ENCODE assay signal across 8 cellular contexts in the genomic region with DNA sequence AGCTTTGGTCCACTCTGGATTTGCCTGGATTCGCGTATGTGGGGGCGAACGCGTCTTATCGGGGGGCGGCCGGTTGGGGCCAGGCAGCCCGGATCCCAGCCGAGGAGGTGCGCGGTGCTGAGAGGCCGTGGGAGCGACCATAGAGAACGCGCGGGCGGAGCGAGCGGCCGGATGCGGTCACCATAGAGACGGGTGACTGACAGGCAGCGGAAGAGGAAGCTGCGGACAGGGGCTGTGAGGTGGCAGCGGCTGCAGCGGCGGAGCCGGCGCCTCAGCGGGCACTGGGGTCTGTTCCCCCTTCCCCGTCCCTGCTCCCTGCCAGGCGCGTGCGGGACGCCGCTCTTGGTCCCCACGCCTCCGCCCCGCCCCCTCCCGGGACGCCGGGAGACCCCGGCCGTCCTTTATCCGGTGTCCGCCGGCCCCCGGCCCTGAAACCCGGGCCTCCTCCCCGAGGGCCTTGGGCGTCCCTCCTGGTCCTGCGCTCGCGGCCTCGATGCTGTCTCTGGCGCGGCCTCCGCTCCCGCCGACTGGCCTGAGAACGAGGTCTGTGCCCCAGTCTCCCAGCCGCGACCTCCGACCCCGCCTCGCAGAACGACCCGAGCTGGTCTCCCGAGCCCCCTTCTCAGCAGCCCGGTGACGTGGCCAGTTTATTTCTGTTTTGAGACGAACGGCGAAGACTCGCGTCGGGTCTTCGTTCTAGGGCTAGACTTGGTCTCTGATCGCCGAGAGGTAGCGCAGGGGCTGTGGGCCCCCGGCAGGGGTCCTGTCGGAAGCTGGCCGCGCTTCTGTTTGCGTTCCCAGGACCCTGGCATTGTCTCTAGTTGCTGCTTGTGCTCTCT. TPM values are rescaled to one million over a fixed set of nuclear protein-coding genes. Genes with fewer than 3 reads are reported as not detected.
DNase-seq lines count a peak whose midpoint lies in the region; ATAC-seq and TF ChIP-seq lines count a peak whose summit lies in the region.

A gene with protein sequence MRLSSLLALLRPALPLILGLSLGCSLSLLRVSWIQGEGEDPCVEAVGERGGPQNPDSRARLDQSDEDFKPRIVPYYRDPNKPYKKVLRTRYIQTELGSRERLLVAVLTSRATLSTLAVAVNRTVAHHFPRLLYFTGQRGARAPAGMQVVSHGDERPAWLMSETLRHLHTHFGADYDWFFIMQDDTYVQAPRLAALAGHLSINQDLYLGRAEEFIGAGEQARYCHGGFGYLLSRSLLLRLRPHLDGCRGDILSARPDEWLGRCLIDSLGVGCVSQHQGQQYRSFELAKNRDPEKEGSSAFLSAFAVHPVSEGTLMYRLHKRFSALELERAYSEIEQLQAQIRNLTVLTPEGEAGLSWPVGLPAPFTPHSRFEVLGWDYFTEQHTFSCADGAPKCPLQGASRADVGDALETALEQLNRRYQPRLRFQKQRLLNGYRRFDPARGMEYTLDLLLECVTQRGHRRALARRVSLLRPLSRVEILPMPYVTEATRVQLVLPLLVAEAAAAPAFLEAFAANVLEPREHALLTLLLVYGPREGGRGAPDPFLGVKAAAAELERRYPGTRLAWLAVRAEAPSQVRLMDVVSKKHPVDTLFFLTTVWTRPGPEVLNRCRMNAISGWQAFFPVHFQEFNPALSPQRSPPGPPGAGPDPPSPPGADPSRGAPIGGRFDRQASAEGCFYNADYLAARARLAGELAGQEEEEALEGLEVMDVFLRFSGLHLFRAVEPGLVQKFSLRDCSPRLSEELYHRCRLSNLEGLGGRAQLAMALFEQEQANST (plus strand): TSS at position 212 of the 839 bp plus-strand sequence. CDS start 1,529 bp downstream, outside the sequence.

- H3K4me3 ChIP-seq in AG04450 (ENCODE audit: low read depth, low read length): peak within 1 kb of the TSS; percentile 96

- H3K9me3 ChIP-seq in AG04450 (ENCODE audit: control insufficient read depth, insufficient read depth, low read length): no peaks in the 10 kb centered on the region; the same call in 1 of the 2 replicates

- DNase-seq in AG04450 (ENCODE audit: low read depth, low spot score): peak; percentile 56
- peak; percentile 88 for DNase-seq in NCI-H226
- peak; percentile 70 to 85 (median 82) for DNase-seq in activated CD4-positive, CD25-positive, alpha-beta regulatory T cell (lab: John Stamatoyannopoulos, UW)
- DNase-seq in caudate nucleus (lab: John Stamatoyannopoulos, UW): peak in 59 of 61 donors; percentile 33 to 91 (median 79)
- peak; percentile 90 for DNase-seq in iris pigment epithelial cell (ENCODE audit: low read depth)
- peak; percentile 87 for DNase-seq in stimulated activated CD4-positive, alpha-beta T cell treated with anti-CD3 and anti-CD28 coated beads, Interleukin-12 subunit alpha, Interleukin-12 subunit beta, amount 100 ng/mL, for 4 hours

- CTCF ChIA-PET in AG04450 (lab: Charles Lee): interaction anchor here (1.2 to 4.6 kb wide), 2 partner anchors 12 to 13 kb away, joined by 4 to 29 read pairs; no protein-coding TSS in a partner anchor

- H3K27ac ChIP-seq in AG04450 (ENCODE audit: low read depth, low read length): peak within 1 kb of the TSS; percentile 85
- H3K27ac ChIP-seq in caudate nucleus (ENCODE audit: low read depth, low read length): peak within 1 kb of the TSS; percentile 67

- TF ChIP-seq CTCF in AG04450 (IDR thresholded peaks at IDR 0.05; ENCODE audit: low read depth, low read length): no peak

- POLR2A ChIA-PET in AG04450 (lab: Yijun Ruan, JAX): interaction anchor here (0.6 kb wide), 1 partner anchor 1973 kb away, joined by 3 read pairs; no protein-coding TSS in a partner anchor

- ATAC-seq in GM18868 (IDR thresholded peaks at IDR 0.05; ENCODE audit: unreplicated experiment) (peak; percentile 97), HG03103 (IDR thresholded peaks at IDR 0.05; ENCODE audit: low read depth, unreplicated experiment) (peak; percentile 98)

- no peaks in the 10 kb centered on the region for H3K27me3 ChIP-seq in AG04450 (ENCODE audit: control insufficient read depth, insufficient read depth, low read length)

RNA-seq across cellular contexts. Expression of the gene that starts here (rescaled TPM):
- polyA plus RNA-seq in AG04450 (2011; rRNA removed): 32.9 and 42.2 TPM in 2 replicates
- polyA minus RNA-seq in AG04450 (2011; rRNA and poly(A)+ RNA removed): 37.7 and 51.9 TPM in 2 replicates

Comparison
In these comparisons a context has a peak if more than half of its experiments do, and no peak if none do; other contexts are left out.
1. Peak in every context shown above with its lines: DNase-seq, ATAC-seq, H3K4me3 ChIP-seq and H3K27ac ChIP-seq.